11 cellular contexts compared by ENCODE assay signal in the genomic region with DNA sequence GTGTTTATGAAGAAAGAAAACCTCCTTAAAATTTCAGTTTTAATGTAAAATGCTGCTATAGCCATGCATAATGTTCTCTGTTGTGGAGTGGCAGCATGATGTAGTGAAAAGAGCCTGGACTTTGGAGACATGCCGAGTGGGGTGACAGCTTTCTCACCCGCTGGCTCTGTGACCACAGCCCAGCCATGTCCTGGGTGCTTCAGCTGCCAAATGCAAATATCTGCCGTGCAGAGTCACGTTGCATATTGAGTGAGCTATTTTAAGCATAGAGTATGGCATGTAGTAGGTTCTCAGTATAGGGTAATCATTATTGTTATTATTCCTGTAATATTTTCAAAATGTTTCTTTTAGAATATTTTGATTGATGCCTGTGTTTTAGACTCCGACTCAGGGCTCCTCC. TPM values are rescaled to one million over a fixed set of nuclear protein-coding genes. Genes with fewer than 3 reads are reported as not detected.
DNase-seq lines count a peak whose midpoint lies in the region; ATAC-seq lines count a peak whose summit lies in the region.
"Had no signal": no experiment of that assay in that cellular context is flagged by ENCODE, and none has a peak within 500 bp of the region (broad histone marks: within the 10 kb centered on the region; RNA-seq: fewer than 3 reads in every experiment).

No MANE protein-coding gene starts in this region.

- H3K9me3 Mint-ChIP-seq in stimulated activated memory B cell treated with anti-CD40 and anti-IgM and Interleukin-4, amounts not matched to agents 10 μg/mL and 1 μg/mL and 100 μg/mL, for 72 hours: no peaks in the 10 kb centered on the region
- no peaks in the 10 kb centered on the region for H3K9me3 Mint-ChIP-seq in effector memory CD8-positive, alpha-beta T cell
- H3K9me3 Mint-ChIP-seq in activated CD8-positive, alpha-beta memory T cell treated with anti-CD3 and anti-CD28 coated beads, Interleukin-2, amount 10 ng/mL, durations not matched to agents 7 days and 5 days (ENCODE audit: low read depth): no peaks in the 10 kb centered on the region

- no peak overlapping the region for H3K4me3 Mint-ChIP-seq in stimulated activated memory B cell treated with anti-CD40 and anti-IgM and Interleukin-4, amounts not matched to agents 10 μg/mL and 1 μg/mL and 100 μg/mL, for 72 hours
- no peak overlapping the region for H3K4me3 Mint-ChIP-seq in effector memory CD8-positive, alpha-beta T cell
- H3K4me3 Mint-ChIP-seq in activated CD8-positive, alpha-beta memory T cell treated with anti-CD3 and anti-CD28 coated beads, Interleukin-2, amount 10 ng/mL, durations not matched to agents 7 days and 5 days: no peak overlapping the region

- peaks cover 32% of the 10 kb centered on the region for H3K4me1 Mint-ChIP-seq in stimulated activated memory B cell treated with anti-CD40 and anti-IgM and Interleukin-4, amounts not matched to agents 10 μg/mL and 1 μg/mL and 100 μg/mL, for 72 hours
- peaks cover 0 to 4% of the 10 kb centered on the region in 2 donors for H3K4me1 Mint-ChIP-seq in effector memory CD8-positive, alpha-beta T cell (ENCODE audit: low read depth in 2 of 2)
- H3K4me1 Mint-ChIP-seq in activated CD8-positive, alpha-beta memory T cell treated with anti-CD3 and anti-CD28 coated beads, Interleukin-2, amount 10 ng/mL, durations not matched to agents 7 days and 5 days: peaks cover 21% of the 10 kb centered on the region

- no peak overlapping the region for H3K27ac Mint-ChIP-seq in stimulated activated memory B cell treated with anti-CD40 and anti-IgM and Interleukin-4, amounts not matched to agents 10 μg/mL and 1 μg/mL and 100 μg/mL, for 72 hours
- H3K27ac Mint-ChIP-seq in effector memory CD8-positive, alpha-beta T cell: no peak overlapping the region
- H3K27ac Mint-ChIP-seq in activated CD8-positive, alpha-beta memory T cell treated with anti-CD3 and anti-CD28 coated beads, Interleukin-2, amount 10 ng/mL, durations not matched to agents 7 days and 5 days: no peak overlapping the region

- no peaks in the 10 kb centered on the region for H3K27me3 Mint-ChIP-seq in stimulated activated memory B cell treated with anti-CD40 and anti-IgM and Interleukin-4, amounts not matched to agents 10 μg/mL and 1 μg/mL and 100 μg/mL, for 72 hours
- H3K27me3 Mint-ChIP-seq in effector memory CD8-positive, alpha-beta T cell: no peaks in the 10 kb centered on the region
- no peaks in the 10 kb centered on the region for H3K27me3 Mint-ChIP-seq in activated CD8-positive, alpha-beta memory T cell treated with anti-CD3 and anti-CD28 coated beads, Interleukin-2, amount 10 ng/mL, durations not matched to agents 7 days and 5 days

- CTCF ChIA-PET in activated CD8-positive, alpha-beta memory T cell treated with anti-CD3 and anti-CD28 coated beads, Interleukin-2, amount 10 ng/mL, durations not matched to agents 7 days and 5 days (lab: Charles Lee): no interaction called here

- DNase-seq in GM19240 (ENCODE audit: insufficient read length, low spot score) (peak; percentile 42), HuH-7 (ENCODE audit: low spot score) (no peak)
- no peak for DNase-seq in effector memory CD8-positive, alpha-beta T cell
- DNase-seq in activated CD8-positive, alpha-beta memory T cell treated with anti-CD3 and anti-CD28 coated beads, Interleukin-2, amount 10 ng/mL, durations not matched to agents 7 days and 5 days: no peak
- DNase-seq: activated CD4-positive, alpha-beta T cell treated with anti-CD3 and anti-CD28 coated beads, Interleukin-2, amount 50 U/mL, for 1 hour; NCI-H1436 treated with DMSO at 0.1 percent for 48 hours; ovary; SHP77 treated with DMSO at 0.1 percent for 48 hours had no signal

- ATAC-seq in HG02759 (IDR thresholded peaks at IDR 0.05; ENCODE audit: unreplicated experiment) (peak; percentile 93), HG03565 (IDR thresholded peaks at IDR 0.05; ENCODE audit: unreplicated experiment) (peak; percentile 85)
- ATAC-seq in stimulated activated memory B cell treated with anti-CD40 and anti-IgM and Interleukin-4, amounts not matched to agents 10 μg/mL and 1 μg/mL and 100 μg/mL, for 72 hours: peak; percentile 53
- no peak for ATAC-seq in effector memory CD8-positive, alpha-beta T cell (replicated peaks)
- ATAC-seq in activated CD8-positive, alpha-beta memory T cell treated with anti-CD3 and anti-CD28 coated beads, Interleukin-2, amount 10 ng/mL, durations not matched to agents 7 days and 5 days: no peak

- H3K36me3 Mint-ChIP-seq in stimulated activated memory B cell treated with anti-CD40 and anti-IgM and Interleukin-4, amounts not matched to agents 10 μg/mL and 1 μg/mL and 100 μg/mL, for 72 hours: peaks cover 60% of the 10 kb centered on the region
- peaks cover 28% of the 10 kb centered on the region for H3K36me3 Mint-ChIP-seq in effector memory CD8-positive, alpha-beta T cell (ENCODE audit: insufficient read depth)
- peaks cover 48% of the 10 kb centered on the region for H3K36me3 Mint-ChIP-seq in activated CD8-positive, alpha-beta memory T cell treated with anti-CD3 and anti-CD28 coated beads, Interleukin-2, amount 10 ng/mL, durations not matched to agents 7 days and 5 days

RNA-seq across cellular contexts. Expression of gene TCTN2, which starts 15.5 kb away (rescaled TPM):
- total RNA-seq in activated CD8-positive, alpha-beta memory T cell treated with anti-CD3 and anti-CD28 coated beads, Interleukin-2, amount 10 ng/mL, durations not matched to agents 7 days and 5 days: 1 to 10 TPM; 2.6 to 2.9 TPM

RNA-seq across cellular contexts. Expression of gene GTF2H3, which starts 21.8 kb away (rescaled TPM):
- total RNA-seq in activated CD8-positive, alpha-beta memory T cell treated with anti-CD3 and anti-CD28 coated beads, Interleukin-2, amount 10 ng/mL, durations not matched to agents 7 days and 5 days: 10 to 100 TPM; 46.1 to 49.6 TPM

RNA-seq across cellular contexts. Expression of gene EIF2B1, which starts 21.9 kb away (rescaled TPM):
- total RNA-seq in activated CD8-positive, alpha-beta memory T cell treated with anti-CD3 and anti-CD28 coated beads, Interleukin-2, amount 10 ng/mL, durations not matched to agents 7 days and 5 days: 10 to 100 TPM; 60.3 to 76.4 TPM

RNA-seq across cellular contexts. Expression of gene DDX55, which starts 53.5 kb away (rescaled TPM):
- 10 to 100 TPM; 46.8 to 51.0 TPM for total RNA-seq in activated CD8-positive, alpha-beta memory T cell treated with anti-CD3 and anti-CD28 coated beads, Interleukin-2, amount 10 ng/mL, durations not matched to agents 7 days and 5 days

RNA-seq across cellular contexts. Expression of gene ATP6V0A2, which starts 56.7 kb away (rescaled TPM):
- total RNA-seq in activated CD8-positive, alpha-beta memory T cell treated with anti-CD3 and anti-CD28 coated beads, Interleukin-2, amount 10 ng/mL, durations not matched to agents 7 days and 5 days: 10 to 100 TPM; 76.6 to 91.6 TPM

Comparison
In these comparisons a context has a peak if more than half of its experiments do, and no peak if none do; other contexts are left out.
1. ATAC-seq: peak in HG02759 (single experiment), HG03565 (single experiment) and stimulated activated memory B cell treated with anti-CD40 and anti-IgM and Interleukin-4, amounts not matched to agents 10 μg/mL and 1 μg/mL and 100 μg/mL, for 72 hours (single experiment); none in effector memory CD8-positive, alpha-beta T cell (single experiment) and activated CD8-positive, alpha-beta memory T cell treated with anti-CD3 and anti-CD28 coated beads, Interleukin-2, amount 10 ng/mL, durations not matched to agents 7 days and 5 days (single experiment).